9 cellular contexts compared by ENCODE assay signal in the genomic region with DNA sequence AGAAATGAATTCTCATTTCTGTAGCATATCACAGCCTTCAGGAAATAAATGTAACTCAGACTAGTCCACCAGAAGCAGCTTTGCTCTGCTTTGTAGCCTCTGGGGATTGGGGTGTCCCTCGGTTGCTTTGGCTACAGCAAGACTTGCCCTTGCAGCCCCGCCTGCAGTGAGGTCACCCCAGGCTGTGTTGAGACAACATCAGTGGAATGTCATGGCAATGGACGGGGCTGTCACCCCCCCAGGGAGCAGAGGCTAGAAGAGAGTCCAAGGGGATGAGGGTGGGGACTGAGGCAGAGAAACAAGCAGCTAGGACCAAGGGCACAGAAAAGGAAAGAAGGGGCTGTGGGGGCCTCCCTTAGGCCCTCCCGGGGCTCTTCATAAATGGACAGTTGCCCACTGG. TPM values are rescaled to one million over a fixed set of nuclear protein-coding genes. Genes with fewer than 3 reads are reported as not detected.
DNase-seq lines count a peak whose midpoint lies in the region; ATAC-seq and TF ChIP-seq lines count a peak whose summit lies in the region.
"Had no signal": no experiment of that assay in that cellular context is flagged by ENCODE, and none has a peak within 500 bp of the region (broad histone marks: within the 10 kb centered on the region; RNA-seq: fewer than 3 reads in every experiment).

No MANE protein-coding gene starts in this region.

- no peak overlapping the region for H3K4me3 Mint-ChIP-seq in naive thymus-derived CD4-positive, alpha-beta T cell

- H2AFZ ChIP-seq in fibroblast of lung (ENCODE audit: low read length): no peak overlapping the region

- intact Hi-C loops in mucosa of descending colon (cut with DNase I, micrococcal nuclease) (no loop called here), upper lobe of right lung (cut with DNase I) (no loop called here)
- intact Hi-C loops in naive thymus-derived CD4-positive, alpha-beta T cell (cut with micrococcal nuclease): no loop called here

- CTCF ChIA-PET in naive thymus-derived CD4-positive, alpha-beta T cell (lab: Charles Lee): no interaction called here

- H3K27ac ChIP-seq in SJSA1 (peak overlapping the region; percentile 31), fibroblast of lung (ENCODE audit: insufficient read depth, low read length) (peak overlapping the region; percentile 67), upper lobe of right lung (peak overlapping the region; percentile 87)
- no peak overlapping the region for H3K27ac ChIP-seq in naive thymus-derived CD4-positive, alpha-beta T cell (ENCODE audit: low read depth, low read length)

- peaks cover 0 to 13% (median 7%) of the 10 kb centered on the region in 7 donors for H3K4me1 Mint-ChIP-seq in naive thymus-derived CD4-positive, alpha-beta T cell

- POLR2A ChIA-PET in naive thymus-derived CD4-positive, alpha-beta T cell (lab: Charles Lee): interaction anchor here (1.2 kb wide), 1 partner anchor 10 kb away, joined by 3 read pairs; no protein-coding TSS in a partner anchor

- peak; percentile 31 to 70 for DNase-seq in SJSA1 (ENCODE audit: low read depth in 1 of 2, low spot score in 2 of 2)
- peak; percentile 38 to 49 for DNase-seq in fibroblast of lung (ENCODE audit: low read depth in 2 of 2)
- peak; percentile 35 to 80 (median 45) for DNase-seq in mucosa of descending colon
- no peak for DNase-seq in upper lobe of right lung
- no peak for DNase-seq in NCI-H2196 treated with DMSO at 0.1 percent for 48 hours (lab: John Stamatoyannopoulos, UW; ENCODE audit: unreplicated experiment)
- DNase-seq in naive thymus-derived CD4-positive, alpha-beta T cell: no peak
- DNase-seq: GDM1, SW 1271 had no signal

- no peak for TF ChIP-seq CTCF in fibroblast of lung (conservative IDR thresholded peaks at IDR 0.05 in 1 of 2, IDR thresholded peaks at IDR 0.05 in 1 of 2; ENCODE audit: low read depth in 1 of 2, low read length in 2 of 2)
- no peak for TF ChIP-seq CTCF in mucosa of descending colon (IDR thresholded peaks at IDR 0.05)
- no peak for TF ChIP-seq CTCF in upper lobe of right lung (IDR thresholded peaks at IDR 0.05)

- H3K36me3 ChIP-seq in SJSA1 (no peaks in the 10 kb centered on the region), fibroblast of lung (ENCODE audit: control insufficient read depth, insufficient read depth, low read length) (no peaks in the 10 kb centered on the region), mucosa of descending colon (ENCODE audit: low read depth) (no peaks in the 10 kb centered on the region), upper lobe of right lung (no peaks in the 10 kb centered on the region)
- no peaks in the 10 kb centered on the region for H3K36me3 ChIP-seq in naive thymus-derived CD4-positive, alpha-beta T cell (ENCODE audit: control insufficient read depth in 2 of 3, insufficient read depth in 3 of 3, low read length in 3 of 3)

- H3K9me3 Mint-ChIP-seq in naive thymus-derived CD4-positive, alpha-beta T cell: peaks cover 0 to 1% (median 0%) of the 10 kb centered on the region in 11 donors

- H3K4me3 ChIP-seq in SJSA1: no peak overlapping the region
- peak overlapping the region in 3 of 4 experiments; percentile 41 to 47 (median 42) for H3K4me3 ChIP-seq in fibroblast of lung (replicated peaks in 1 of 4; ENCODE audit: control extremely low read depth in 1 of 4, insufficient read depth in 1 of 4, low read depth in 3 of 4, low read length in 4 of 4)
- H3K4me3 ChIP-seq in mucosa of descending colon: no peak overlapping the region
- H3K4me3 ChIP-seq in upper lobe of right lung: peak overlapping the region; percentile 46
- H3K4me3 ChIP-seq in naive thymus-derived CD4-positive, alpha-beta T cell (ENCODE audit: low read length): no peak overlapping the region

- H3K27ac Mint-ChIP-seq in naive thymus-derived CD4-positive, alpha-beta T cell: peak overlapping the region in 1 of 9 donors; percentile 76

- H3K79me2 ChIP-seq in fibroblast of lung (ENCODE audit: control insufficient read depth, insufficient read depth, low read length): no peaks in the 10 kb centered on the region

- ATAC-seq in mucosa of descending colon (peak; percentile 37), upper lobe of right lung (peak; percentile 36), GM18867 (IDR thresholded peaks at IDR 0.05; ENCODE audit: unreplicated experiment) (no peak)
- ATAC-seq in naive thymus-derived CD4-positive, alpha-beta T cell: no peak

- peak overlapping the region; percentile 60 for H3K9ac ChIP-seq in fibroblast of lung (ENCODE audit: insufficient read depth, low read length)

- no peaks in the 10 kb centered on the region for H3K9me3 ChIP-seq in SJSA1 (replicated peaks)
- no peaks in the 10 kb centered on the region for H3K9me3 ChIP-seq in fibroblast of lung (ENCODE audit: control insufficient read depth, insufficient read depth, low read depth, low read length)
- no peaks in the 10 kb centered on the region for H3K9me3 ChIP-seq in mucosa of descending colon
- no peaks in the 10 kb centered on the region for H3K9me3 ChIP-seq in upper lobe of right lung
- no peaks in the 10 kb centered on the region for H3K9me3 ChIP-seq in naive thymus-derived CD4-positive, alpha-beta T cell (ENCODE audit: control insufficient read depth in 2 of 3, low read length in 3 of 3)

- H3K27me3 ChIP-seq in SJSA1 (replicated peaks) (no peaks in the 10 kb centered on the region), fibroblast of lung (ENCODE audit: control insufficient read depth, insufficient read depth, low read length) (no peaks in the 10 kb centered on the region), upper lobe of right lung (no peaks in the 10 kb centered on the region)
- H3K27me3 ChIP-seq in naive thymus-derived CD4-positive, alpha-beta T cell (ENCODE audit: control insufficient read depth in 2 of 2, insufficient read depth in 2 of 2, low read length in 2 of 2): no peaks in the 10 kb centered on the region

- no peaks in the 10 kb centered on the region for H4K20me1 ChIP-seq in fibroblast of lung (ENCODE audit: control insufficient read depth, extremely low read depth, insufficient read depth, low read length)

- H3K27me3 Mint-ChIP-seq in naive thymus-derived CD4-positive, alpha-beta T cell: peaks cover 0 to 10% (median 1%) of the 10 kb centered on the region in 5 donors

- peak overlapping the region; percentile 96 for H3K4me2 ChIP-seq in fibroblast of lung (ENCODE audit: extremely low read depth, insufficient read depth, low read length)

- peaks cover 29% of the 10 kb centered on the region for H3K4me1 ChIP-seq in SJSA1 (replicated peaks)
- H3K4me1 ChIP-seq in fibroblast of lung (ENCODE audit: control insufficient read depth, extremely low read depth, insufficient read depth, low read length): peaks cover 26% of the 10 kb centered on the region
- H3K4me1 ChIP-seq in mucosa of descending colon (ENCODE audit: low read depth): no peaks in the 10 kb centered on the region
- H3K4me1 ChIP-seq in upper lobe of right lung: peaks cover 29% of the 10 kb centered on the region
- H3K4me1 ChIP-seq in naive thymus-derived CD4-positive, alpha-beta T cell (ENCODE audit: control insufficient read depth in 2 of 2, insufficient read depth in 2 of 2, low read length in 2 of 2): no peaks in the 10 kb centered on the region

- no peaks in the 10 kb centered on the region for H3K36me3 Mint-ChIP-seq in naive thymus-derived CD4-positive, alpha-beta T cell

RNA-seq across cellular contexts. Expression of gene CLEC3B, which starts 0.9 kb away (rescaled TPM):
- 4.4 and 11.6 TPM in 2 replicates for total RNA-seq in SJSA1 (2014; rRNA removed; shearing (Covaris generic))
- 20.0 and 56.3 TPM in 2 replicates for total RNA-seq in fibroblast of lung
- polyA plus RNA-seq in fibroblast of lung: 49.2 and 87.2 TPM in 2 replicates
- polyA plus RNA-seq in fibroblast of lung (2012): 93.0 and 161 TPM in 2 replicates
- 15.2 and 32.2 TPM in 2 replicates for polyA minus RNA-seq in fibroblast of lung (ENCODE audit: low replicate concordance)
- total RNA-seq in mucosa of descending colon: 10 to 100 TPM; 14.7 to 24.0 (median 22.2) TPM
- total RNA-seq in upper lobe of right lung: 265 TPM
- total RNA-seq in naive thymus-derived CD4-positive, alpha-beta T cell: 1 to 10 TPM in 2 of 5 experiments, under 1 TPM in 3; 0.45 to 1.8 (median 0.75) TPM
- polyA plus RNA-seq in naive thymus-derived CD4-positive, alpha-beta T cell: not detected

RNA-seq across cellular contexts. Expression of gene EXOSC7, which starts 50.9 kb away (rescaled TPM):
- 52.2 and 92.5 TPM in 2 replicates for total RNA-seq in SJSA1 (2014; rRNA removed; shearing (Covaris generic))
- 36.7 and 58.8 TPM in 2 replicates for total RNA-seq in fibroblast of lung
- polyA plus RNA-seq in fibroblast of lung: 72.1 and 72.5 TPM in 2 replicates
- polyA plus RNA-seq in fibroblast of lung (2012): 58.8 and 65.4 TPM in 2 replicates
- polyA minus RNA-seq in fibroblast of lung (ENCODE audit: low replicate concordance): 9.8 and 57.0 TPM in 2 replicates
- total RNA-seq in mucosa of descending colon: 10 to 100 TPM; 23.2 to 26.2 (median 24.4) TPM
- total RNA-seq in upper lobe of right lung: 36.2 TPM
- total RNA-seq in naive thymus-derived CD4-positive, alpha-beta T cell: 10 to 100 TPM; 30.7 to 57.9 (median 44.3) TPM
- 10 to 100 TPM; 48.4 to 59.4 TPM for polyA plus RNA-seq in naive thymus-derived CD4-positive, alpha-beta T cell

RNA-seq across cellular contexts. Expression of gene ZDHHC3, which starts 51.0 kb away (rescaled TPM):
- total RNA-seq in SJSA1 (2014; rRNA removed; shearing (Covaris generic)): 48.8 and 55.3 TPM in 2 replicates
- total RNA-seq in fibroblast of lung (37.8 and 53.2 TPM in 2 replicates), mucosa of descending colon (100 to 1,000 TPM in 2 of 3 donors, 10 to 100 TPM in 1; 94.7 to 204 (median 143) TPM), upper lobe of right lung (125 TPM)
- polyA plus RNA-seq in fibroblast of lung: 126 and 155 TPM in 2 replicates
- 67.6 and 74.7 TPM in 2 replicates for polyA plus RNA-seq in fibroblast of lung (2012)
- polyA minus RNA-seq in fibroblast of lung (ENCODE audit: low replicate concordance): 352 and 406 TPM in 2 replicates
- 10 to 100 TPM; 38.5 to 54.0 (median 48.8) TPM for total RNA-seq in naive thymus-derived CD4-positive, alpha-beta T cell
- 10 to 100 TPM; 33.7 to 36.1 TPM for polyA plus RNA-seq in naive thymus-derived CD4-positive, alpha-beta T cell

Comparison
In these comparisons a context has a peak if more than half of its experiments do, and no peak if none do; other contexts are left out.
1. DNase-seq: peak in SJSA1 (2 of 2), fibroblast of lung (2 of 2) and mucosa of descending colon (3 of 3); none in upper lobe of right lung (single experiment), NCI-H2196 treated with DMSO at 0.1 percent for 48 hours (single experiment) and naive thymus-derived CD4-positive, alpha-beta T cell (0 of 9).
2. H3K4me3 ChIP-seq: peak in fibroblast of lung (3 of 4) and upper lobe of right lung (single experiment); none in SJSA1 (single experiment), mucosa of descending colon (single experiment) and naive thymus-derived CD4-positive, alpha-beta T cell (single experiment).
3. ATAC-seq: peak in mucosa of descending colon (single experiment) and upper lobe of right lung (single experiment); none in GM18867 (single experiment) and naive thymus-derived CD4-positive, alpha-beta T cell (single experiment).